In genomic region chr7:79420464-79420863, GRCh38 we compare ENCODE assay signal across 10 cellular contexts. TPM values are rescaled to one million over a fixed set of nuclear protein-coding genes. Genes with fewer than 3 reads are reported as not detected.
DNase-seq lines count a peak whose midpoint lies in the region; ATAC-seq and TF ChIP-seq lines count a peak whose summit lies in the region.
"Had no signal": no experiment of that assay in that cellular context is flagged by ENCODE, and none has a peak within 500 bp of the region (broad histone marks: within the 10 kb centered on the region; RNA-seq: fewer than 3 reads in every experiment).

No MANE protein-coding gene starts in this region.

- no peaks in the 10 kb centered on the region for H3K36me3 ChIP-seq in thoracic aorta
- H3K36me3 ChIP-seq: vagina had no signal

- H3K4me3 ChIP-seq in astrocyte of the cerebellum (ENCODE audit: low read depth, low read length) (no peak overlapping the region), thoracic aorta (peak overlapping the region; percentile 13)
- H3K4me3 ChIP-seq: vagina had no signal

- H3K27me3 ChIP-seq in thoracic aorta (replicated peaks; ENCODE audit: insufficient read depth): no peaks in the 10 kb centered on the region
- H3K27me3 ChIP-seq: vagina had no signal

- in situ Hi-C loops in astrocyte of the cerebellum (cut with HindIII; ENCODE audit: low sequenced_read_pairs): no loop called here

- no peak for TF ChIP-seq CTCF in astrocyte of the cerebellum (IDR thresholded peaks at IDR 0.05; ENCODE audit: low read depth, low read length, missing control alignments)
- no peak for TF ChIP-seq CTCF in thoracic aorta (IDR thresholded peaks at IDR 0.05)

- intact Hi-C loops in Right ventricle myocardium inferior (cut with DNase I): no loop called here
- intact Hi-C loops in cardiac septum (cut with DNase I): no loop called here

- ATAC-seq in Right ventricle myocardium inferior (peak; percentile 76), thoracic aorta (ENCODE audit: insufficient number of reproducible peaks, low FRiP score, low read depth) (no peak), GM21367 (IDR thresholded peaks at IDR 0.05; ENCODE audit: unreplicated experiment) (no peak), GM21447 (IDR thresholded peaks at IDR 0.05; ENCODE audit: unreplicated experiment) (no peak)

- H3K4me1 ChIP-seq in thoracic aorta (ENCODE audit: control insufficient read depth in 1 of 2, low read depth in 2 of 2): peaks cover 0 to 6% of the 10 kb centered on the region in 2 donors
- H3K4me1 ChIP-seq: vagina had no signal

- H3K27ac ChIP-seq in thoracic aorta: no peak overlapping the region
- H3K27ac ChIP-seq: C4-2B, vagina had no signal

- no peak for DNase-seq in Right ventricle myocardium inferior (ENCODE audit: missing footprints)
- no peak for DNase-seq in cardiac septum (ENCODE audit: low spot score)
- peak; percentile 92 for DNase-seq in astrocyte of the cerebellum (ENCODE audit: low read depth)
- DNase-seq in iris pigment epithelial cell (ENCODE audit: low read depth): peak; percentile 97
- DNase-seq in thoracic aorta (ENCODE audit: low spot score): no peak
- DNase-seq in HuH-7 (ENCODE audit: low spot score): no peak

- no peaks in the 10 kb centered on the region for H3K9me3 ChIP-seq in thoracic aorta
- H3K9me3 ChIP-seq: vagina had no signal

RNA-seq across cellular contexts. Expression of gene MAGI2, which starts 33.0 kb away (rescaled TPM):
- total RNA-seq in Right ventricle myocardium inferior (3.1 TPM), cardiac septum (6.3 TPM), thoracic aorta (10 to 100 TPM; 18.3 to 31.8 TPM)

Comparison
In these comparisons a context has a peak if more than half of its experiments do, and no peak if none do; other contexts are left out.
1. DNase-seq: peak in astrocyte of the cerebellum (single experiment) and iris pigment epithelial cell (single experiment); none in Right ventricle myocardium inferior (single experiment), cardiac septum (single experiment), thoracic aorta (single experiment) and HuH-7 (single experiment).